ENCODE assay signal across 39 cellular contexts in the genomic region with DNA sequence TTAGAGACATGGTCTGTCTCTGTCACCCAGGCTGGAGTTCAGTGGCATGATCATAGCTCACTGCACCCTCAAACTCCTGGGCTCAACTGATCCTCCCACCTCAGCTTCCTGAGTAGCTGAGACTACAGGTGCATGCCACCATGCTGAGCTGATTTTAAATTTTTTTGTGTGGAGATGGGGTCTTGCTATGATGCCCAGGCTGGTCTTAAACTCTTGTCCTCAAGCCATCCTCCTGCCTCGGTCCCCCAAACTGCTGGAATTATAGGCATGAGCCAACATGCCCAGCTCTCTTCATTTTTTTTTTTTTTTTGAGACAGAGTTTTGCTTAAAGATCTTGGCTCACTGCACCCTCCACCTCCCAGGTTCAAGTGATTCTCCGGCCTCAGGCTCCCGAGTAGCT.
"Had no signal": no experiment of that assay in that cellular context is flagged by ENCODE, and none has a peak within 500 bp of the region (broad histone marks: within the 10 kb centered on the region; RNA-seq: fewer than 3 reads in every experiment).

No MANE protein-coding gene starts in this region.

- FAIRE-seq: astrocyte, bronchial epithelial cell had no signal

- H3K9me3 Mint-ChIP-seq: activated naive CD4-positive, alpha-beta T cell treated with anti-CD3 and anti-CD28 coated beads for 36 hours; activated naive CD4-positive, alpha-beta T cell treated with anti-CD3 and anti-CD28 coated beads, Interleukin-2, amount 10 ng/mL, durations not matched to agents 7 days and 5 days; activated naive CD4-positive, alpha-beta T cell treated with anti-CD3 and anti-CD28 coated beads, Interleukin-2, amount 50 U/mL, for 24 hours; activated T-cell treated with anti-CD3 and anti-CD28 coated beads, Interleukin-2, amount 50 U/mL, for 24 hours; activated T-cell treated with anti-CD3 and anti-CD28 coated beads, Interleukin-2, amount 50 U/mL, for 72 hours; activated T-helper 17 cell treated with anti-CD3 and anti-CD28 coated beads, Interleukin-2, amount 50 U/mL, for 72 hours; central memory CD8-positive, alpha-beta T cell had no signal

- H3K27ac ChIP-seq: adrenal gland, ascending aorta, body of pancreas, brain microvascular endothelial cell, breast epithelium, cardiac muscle cell had no signal

- DNase-seq: activated effector memory CD4-positive, alpha-beta T cell treated with anti-CD3 and anti-CD28 coated beads, Interleukin-2, amount 50 U/mL, for 16 hours; activated effector memory CD4-positive, alpha-beta T cell treated with Interleukin-2 at 50 U/mL for 16 hours; activated gamma-delta T cell; activated gamma-delta T cell treated with Interleukin-2 at 50 U/mL for 16 hours; activated naive CD4-positive, alpha-beta T cell; activated naive CD4-positive, alpha-beta T cell treated with anti-CD3 and anti-CD28 coated beads for 36 hours; activated naive CD4-positive, alpha-beta T cell treated with anti-CD3 and anti-CD28 coated beads, Interleukin-2, amount 10 ng/mL, durations not matched to agents 7 days and 5 days; activated naive CD4-positive, alpha-beta T cell treated with anti-CD3 and anti-CD28 coated beads, Interleukin-2, amount 50 U/mL, for 16 hours; activated naive CD4-positive, alpha-beta T cell treated with Interleukin-2 at 50 U/mL for 16 hours; activated naive CD8-positive, alpha-beta T cell treated with anti-CD3 and anti-CD28 coated beads for 36 hours; activated naive CD8-positive, alpha-beta T cell treated with anti-CD3 and anti-CD28 coated beads, Interleukin-2, amount 10 ng/mL, durations not matched to agents 7 days and 5 days; activated naive CD8-positive, alpha-beta T cell treated with anti-CD3 and anti-CD28 coated beads, Interleukin-2, amount 50 U/mL, for 24 hours; activated T-cell treated with anti-CD3 and anti-CD28 coated beads, Interleukin-2, amount 50 U/mL, for 24 hours; activated T-cell treated with anti-CD3 and anti-CD28 coated beads, Interleukin-2, amount 50 U/mL, for 4 hours; activated T-cell treated with anti-CD3 and anti-CD28 coated beads, Interleukin-2, amount 50 U/mL, for 48 hours; activated T-cell treated with anti-CD3 and anti-CD28 coated beads, Interleukin-2, amount 50 U/mL, for 72 hours; adrenal gland; amniotic stem cell; amygdala; anterior cingulate cortex; aorta; body of pancreas; brain microvascular endothelial cell; caudate nucleus; central memory CD4-positive, alpha-beta T cell; cerebellar nuclear complex had no signal

- H3K4me1 Mint-ChIP-seq: brain had no signal

- H3K27me3 ChIP-seq: adrenal gland, ascending aorta, body of pancreas, brain microvascular endothelial cell, breast epithelium, cardiac muscle cell had no signal

- H3K9me3 ChIP-seq: adrenal gland, ascending aorta, body of pancreas, breast epithelium had no signal

- H3K4me3 ChIP-seq: adrenal gland, ascending aorta, body of pancreas, breast epithelium, cardiac muscle cell had no signal

- ATAC-seq: activated naive CD4-positive, alpha-beta T cell treated with anti-CD3 and anti-CD28 coated beads, Interleukin-2, amount 50 U/mL, for 72 hours; activated naive CD8-positive, alpha-beta T cell treated with anti-CD3 and anti-CD28 coated beads, Interleukin-2, amount 50 U/mL, for 24 hours; activated T-cell treated with anti-CD3 and anti-CD28 coated beads, Interleukin-2, amount 50 U/mL, for 4 hours; activated T-cell treated with anti-CD3 and anti-CD28 coated beads, Interleukin-2, amount 50 U/mL, for 72 hours; activated T-helper 17 cell treated with anti-CD3 and anti-CD28 coated beads, Interleukin-2, amount 50 U/mL, for 72 hours; body of pancreas had no signal

- H3K4me3 Mint-ChIP-seq: activated naive CD4-positive, alpha-beta T cell treated with anti-CD3 and anti-CD28 coated beads for 36 hours; activated naive CD4-positive, alpha-beta T cell treated with anti-CD3 and anti-CD28 coated beads, Interleukin-2, amount 10 ng/mL, durations not matched to agents 7 days and 5 days; activated naive CD4-positive, alpha-beta T cell treated with anti-CD3 and anti-CD28 coated beads, Interleukin-2, amount 50 U/mL, for 24 hours; activated naive CD8-positive, alpha-beta T cell; activated naive CD8-positive, alpha-beta T cell treated with anti-CD3 and anti-CD28 coated beads for 36 hours; activated naive CD8-positive, alpha-beta T cell treated with anti-CD3 and anti-CD28 coated beads, Interleukin-2, amount 10 ng/mL, durations not matched to agents 7 days and 5 days; activated naive CD8-positive, alpha-beta T cell treated with anti-CD3 and anti-CD28 coated beads, Interleukin-2, amount 50 U/mL, for 24 hours; activated T-cell treated with anti-CD3 and anti-CD28 coated beads, Interleukin-2, amount 50 U/mL, for 24 hours; activated T-cell treated with anti-CD3 and anti-CD28 coated beads, Interleukin-2, amount 50 U/mL, for 4 hours; activated T-cell treated with anti-CD3 and anti-CD28 coated beads, Interleukin-2, amount 50 U/mL, for 72 hours; activated T-helper 1 cell treated with anti-CD3 and anti-CD28 coated beads, Interleukin-12 subunit alpha, Interleukin-12 subunit beta, Interleukin-2, Interleukin-4 antibody, amounts not matched to agents 30 ng/mL and 10 ng/mL and 1 ng/mL, durations not matched to agents 14 hours and 24 hours and 36 hours; activated T-helper 17 cell treated with anti-CD3 and anti-CD28 coated beads, Interleukin-2, amount 50 U/mL, for 72 hours; brain; central memory CD8-positive, alpha-beta T cell had no signal

- H3K27ac Mint-ChIP-seq: activated naive CD4-positive, alpha-beta T cell treated with anti-CD3 and anti-CD28 coated beads for 36 hours; activated naive CD4-positive, alpha-beta T cell treated with anti-CD3 and anti-CD28 coated beads, Interleukin-2, amount 10 ng/mL, durations not matched to agents 7 days and 5 days; activated naive CD4-positive, alpha-beta T cell treated with anti-CD3 and anti-CD28 coated beads, Interleukin-2, amount 50 U/mL, for 24 hours; activated naive CD4-positive, alpha-beta T cell treated with anti-CD3 and anti-CD28 coated beads, Interleukin-2, amount 50 U/mL, for 72 hours; activated naive CD8-positive, alpha-beta T cell; activated naive CD8-positive, alpha-beta T cell treated with anti-CD3 and anti-CD28 coated beads for 36 hours; activated naive CD8-positive, alpha-beta T cell treated with anti-CD3 and anti-CD28 coated beads, Interleukin-2, amount 10 ng/mL, durations not matched to agents 7 days and 5 days; activated naive CD8-positive, alpha-beta T cell treated with anti-CD3 and anti-CD28 coated beads, Interleukin-2, amount 50 U/mL, for 24 hours; activated T-cell treated with anti-CD3 and anti-CD28 coated beads, Interleukin-2, amount 50 U/mL, for 24 hours; activated T-cell treated with anti-CD3 and anti-CD28 coated beads, Interleukin-2, amount 50 U/mL, for 72 hours; activated T-helper 1 cell treated with anti-CD3 and anti-CD28 coated beads, Interleukin-12 subunit alpha, Interleukin-12 subunit beta, Interleukin-2, Interleukin-4 antibody, amounts not matched to agents 30 ng/mL and 10 ng/mL and 1 ng/mL, durations not matched to agents 14 hours and 24 hours and 36 hours; activated T-helper 17 cell treated with anti-CD3 and anti-CD28 coated beads, Interleukin-2, amount 50 U/mL, for 72 hours; activated T-helper 2 cell treated with anti-CD3 and anti-CD28 coated beads, Interferon-gamma antibody, Interleukin-2, Interleukin-4, amounts not matched to agents 10 μg/mL and 5 μg/mL and 100 μg/mL, durations not matched to agents 14 hours and 24 hours and 36 hours; brain had no signal

- H3K36me3 Mint-ChIP-seq: activated naive CD4-positive, alpha-beta T cell treated with anti-CD3 and anti-CD28 coated beads, Interleukin-2, amount 10 ng/mL, durations not matched to agents 7 days and 5 days; activated naive CD4-positive, alpha-beta T cell treated with anti-CD3 and anti-CD28 coated beads, Interleukin-2, amount 50 U/mL, for 24 hours; activated naive CD8-positive, alpha-beta T cell; brain had no signal

- H3K4me1 ChIP-seq: adrenal gland, ascending aorta, body of pancreas, breast epithelium had no signal

- H3K36me3 ChIP-seq: adrenal gland, ascending aorta, brain microvascular endothelial cell, breast epithelium, cardiac muscle cell had no signal
